Comparison of ENCODE assay signal across 21 cellular contexts in genomic region chr10:32160866-32161265, GRCh38.
"Had no signal": no experiment of that assay in that cellular context is flagged by ENCODE, and none has a peak within 500 bp of the region (broad histone marks: within the 10 kb centered on the region; RNA-seq: fewer than 3 reads in every experiment).

No MANE protein-coding gene starts in this region.

- H3K36me3 ChIP-seq: lower lobe of right lung, ovary, sigmoid colon, thyroid gland had no signal

- H3K27me3 ChIP-seq: ovary, sigmoid colon, thyroid gland had no signal

- DNase-seq: dorsolateral prefrontal cortex; effector CD4-positive, alpha-beta T cell; hypothalamus; immature natural killer cell; islet precursor cell; kidney glomerular epithelial cell; lower lobe of right lung; naive B cell; nucleus accumbens; ovary; psoas muscle; sigmoid colon; stimulated activated CD4-positive, alpha-beta T cell treated with anti-CD3 and anti-CD28 coated beads, Interleukin-15, amount 100 ng/mL, for 24 hours; stimulated activated CD4-positive, alpha-beta T cell treated with anti-CD3 and anti-CD28 coated beads, Interleukin-2, amount 100 ng/mL, for 48 hours; stimulated activated naive B cell treated with anti-CD40 and anti-IgM and Interleukin-4, amounts not matched to agents 10 μg/mL and 1 μg/mL and 100 μg/mL, for 72 hours; thyroid gland; trophoblast cell had no signal

- H3K27ac ChIP-seq: dorsolateral prefrontal cortex, lower lobe of right lung, ovary, psoas muscle, sigmoid colon, skin epidermis, thyroid gland had no signal

- H3K4me3 ChIP-seq: dorsolateral prefrontal cortex, lower lobe of right lung, ovary, psoas muscle, sigmoid colon, skin epidermis, thyroid gland had no signal

- H3K9me3 Mint-ChIP-seq: natural killer cell treated with Interleukin-12 subunit alpha and Interleukin-12 subunit beta and Interleukin-15 and Interleukin-18, amount 100 ng/mL, for 72 hours; stimulated activated naive B cell treated with anti-CD40 and anti-IgM and Interleukin-4, amounts not matched to agents 10 μg/mL and 1 μg/mL and 100 μg/mL, for 72 hours; stimulated activated naive CD8-positive, alpha-beta T cell treated with anti-CD3 and anti-CD28 coated beads, Interleukin-15, Interleukin-2, amounts not matched to agents 100 ng/mL and 50 ng/mL, for 24 hours had no signal

- H3K27ac Mint-ChIP-seq: natural killer cell treated with Interleukin-12 subunit alpha and Interleukin-12 subunit beta and Interleukin-15 and Interleukin-18, amount 100 ng/mL, for 72 hours; stimulated activated naive B cell treated with anti-CD40 and anti-IgM and Interleukin-4, amounts not matched to agents 10 μg/mL and 1 μg/mL and 100 μg/mL, for 72 hours; stimulated activated naive CD8-positive, alpha-beta T cell treated with anti-CD3 and anti-CD28 coated beads, Interleukin-15, Interleukin-2, amounts not matched to agents 100 ng/mL and 50 ng/mL, for 24 hours had no signal

- H3K4me3 Mint-ChIP-seq: immature natural killer cell; naive B cell; natural killer cell treated with Interleukin-12 subunit alpha and Interleukin-12 subunit beta and Interleukin-15 and Interleukin-18, amount 100 ng/mL, for 72 hours; stimulated activated naive B cell treated with anti-CD40 and anti-IgM and Interleukin-4, amounts not matched to agents 10 μg/mL and 1 μg/mL and 100 μg/mL, for 72 hours; stimulated activated naive CD8-positive, alpha-beta T cell treated with anti-CD3 and anti-CD28 coated beads, Interleukin-15, Interleukin-2, amounts not matched to agents 100 ng/mL and 50 ng/mL, for 24 hours had no signal

- H3K9me3 ChIP-seq: lower lobe of right lung, ovary, psoas muscle, sigmoid colon, thyroid gland had no signal

- ATAC-seq: left colon; lower lobe of right lung; natural killer cell treated with Interleukin-12 subunit alpha and Interleukin-12 subunit beta and Interleukin-15 and Interleukin-18, amount 100 ng/mL, for 72 hours; psoas muscle; stimulated activated naive B cell treated with anti-CD40 and anti-IgM and Interleukin-4, amounts not matched to agents 10 μg/mL and 1 μg/mL and 100 μg/mL, for 72 hours had no signal

- H3K4me1 Mint-ChIP-seq: immature natural killer cell; naive B cell; stimulated activated naive B cell treated with anti-CD40 and anti-IgM and Interleukin-4, amounts not matched to agents 10 μg/mL and 1 μg/mL and 100 μg/mL, for 72 hours had no signal

- H3K4me1 ChIP-seq: lower lobe of right lung, psoas muscle, sigmoid colon, thyroid gland had no signal

- H3K36me3 Mint-ChIP-seq: immature natural killer cell; naive B cell; natural killer cell treated with Interleukin-12 subunit alpha and Interleukin-12 subunit beta and Interleukin-15 and Interleukin-18, amount 100 ng/mL, for 72 hours; stimulated activated naive B cell treated with anti-CD40 and anti-IgM and Interleukin-4, amounts not matched to agents 10 μg/mL and 1 μg/mL and 100 μg/mL, for 72 hours had no signal

- H3K27me3 Mint-ChIP-seq: stimulated activated naive CD8-positive, alpha-beta T cell treated with anti-CD3 and anti-CD28 coated beads, Interleukin-15, Interleukin-2, amounts not matched to agents 100 ng/mL and 50 ng/mL, for 24 hours had no signal
